21 cellular contexts compared by ENCODE assay signal in the genomic region with DNA sequence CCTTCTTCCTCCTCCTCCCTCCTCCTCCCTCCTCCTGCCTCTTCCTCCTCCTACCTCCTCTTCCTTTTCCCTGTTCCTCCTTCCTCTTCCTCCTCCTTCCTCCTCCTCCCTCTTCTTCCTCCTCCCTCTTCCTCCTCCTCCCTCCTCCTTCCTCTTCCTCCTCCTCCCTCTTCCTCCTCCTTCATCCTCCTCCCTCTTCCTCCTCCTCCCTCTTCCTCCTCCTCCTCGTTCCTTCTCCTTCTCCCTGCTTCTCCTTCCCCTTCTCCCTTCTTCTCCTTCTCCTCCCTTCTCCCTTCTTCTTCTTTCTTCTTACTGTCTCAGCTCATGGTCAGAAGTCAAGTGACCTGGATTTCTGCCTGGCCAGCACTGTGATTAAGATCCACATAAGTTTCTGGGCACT. TPM values are rescaled to one million over a fixed set of nuclear protein-coding genes. Genes with fewer than 3 reads are reported as not detected.
DNase-seq lines count a peak whose midpoint lies in the region; ATAC-seq and TF ChIP-seq lines count a peak whose summit lies in the region.
"Had no signal": no experiment of that assay in that cellular context is flagged by ENCODE, and none has a peak within 500 bp of the region (broad histone marks: within the 10 kb centered on the region; RNA-seq: fewer than 3 reads in every experiment).

No MANE protein-coding gene starts in this region.

- H3K4me3 ChIP-seq in HEK293 (ENCODE audit: low read depth, low read length) (no peak overlapping the region), fibroblast of the aortic adventitia (ENCODE audit: low read depth, low read length) (no peak overlapping the region), gastrocnemius medialis (no peak overlapping the region)
- H3K4me3 ChIP-seq: GM23248, HAP-1 had no signal

- no peak for ATAC-seq in WTC11
- no peak for ATAC-seq in gastrocnemius medialis
- no peak for ATAC-seq in HG02970 (IDR thresholded peaks at IDR 0.05; ENCODE audit: low FRiP score, unreplicated experiment)
- ATAC-seq in stimulated activated naive CD8-positive, alpha-beta T cell treated with anti-CD3 and anti-CD28 coated beads, Interleukin-15, amount 100 ng/mL, for 72 hours: no peak

- TF ChIP-seq CTCF in HEK293 (tag by site-specific recombination; IDR thresholded peaks at IDR 0.05): no peak
- TF ChIP-seq CTCF in WTC11 (IDR thresholded peaks at IDR 0.05): no peak
- TF ChIP-seq CTCF in fibroblast of the aortic adventitia (IDR thresholded peaks at IDR 0.05; ENCODE audit: insufficient read depth, low read length): no peak
- no peak for TF ChIP-seq CTCF in gastrocnemius medialis (IDR thresholded peaks at IDR 0.05 in 4 of 5, conservative IDR thresholded peaks at IDR 0.05 in 1 of 5)

- H3K9me3 ChIP-seq in HEK293 (ENCODE audit: control insufficient read depth, insufficient read depth, low read depth, low read length) (no peaks in the 10 kb centered on the region), gastrocnemius medialis (no peaks in the 10 kb centered on the region)
- H3K9me3 ChIP-seq: HAP-1 had no signal

- no peaks in the 10 kb centered on the region for H3K36me3 Mint-ChIP-seq in WTC11

- intact Hi-C loops in gastrocnemius medialis (cut with DNase I; ENCODE audit: low total_unique reads): no loop called here

- TF ChIP-seq POLR2A in gastrocnemius medialis (IDR thresholded peaks at IDR 0.05): no peak

- H3K27me3 ChIP-seq in gastrocnemius medialis: no peaks in the 10 kb centered on the region

- no peak overlapping the region for H3K27ac Mint-ChIP-seq in WTC11
- H3K27ac Mint-ChIP-seq in stimulated activated naive CD8-positive, alpha-beta T cell treated with anti-CD3 and anti-CD28 coated beads, Interleukin-15, amount 100 ng/mL, for 72 hours: no peak overlapping the region
- H3K27ac Mint-ChIP-seq: CD4-positive, alpha-beta T cell had no signal

- POLR2A ChIA-PET in HEK293 (lab: Yijun Ruan, JAX): no interaction called here
- POLR2A ChIA-PET in WTC11 (lab: Charles Lee): no interaction called here

- DNase-seq in WTC11 (ENCODE audit: low spot score) (no peak), fibroblast of the aortic adventitia (ENCODE audit: low read depth) (peak; percentile 9), stromal cell of bone marrow (ENCODE audit: low read depth) (peak; percentile 13), gastrocnemius medialis (no peak), activated T-cell treated with anti-CD3 and anti-CD28 coated beads for 4 hours (no peak)
- no peak for DNase-seq in stimulated activated naive CD8-positive, alpha-beta T cell treated with anti-CD3 and anti-CD28 coated beads, Interleukin-15, amount 100 ng/mL, for 72 hours
- DNase-seq: ACHN; AML-193; Caco-2; CD4-positive, alpha-beta T cell; DMS153; DMS79; GDM1; GM23248 had no signal

- no peaks in the 10 kb centered on the region; the same call in 1 of the 2 replicates for H3K27me3 Mint-ChIP-seq in WTC11 (ENCODE audit: low read depth)
- peaks cover 9% of the 10 kb centered on the region for H3K27me3 Mint-ChIP-seq in stimulated activated naive CD8-positive, alpha-beta T cell treated with anti-CD3 and anti-CD28 coated beads, Interleukin-15, amount 100 ng/mL, for 72 hours

- H3K4me1 Mint-ChIP-seq in WTC11: no peaks in the 10 kb centered on the region
- no peaks in the 10 kb centered on the region for H3K4me1 Mint-ChIP-seq in stimulated activated naive CD8-positive, alpha-beta T cell treated with anti-CD3 and anti-CD28 coated beads, Interleukin-15, amount 100 ng/mL, for 72 hours

- no peaks in the 10 kb centered on the region for H3K4me1 ChIP-seq in HEK293 (ENCODE audit: control insufficient read depth, insufficient read depth, low read length)
- no peaks in the 10 kb centered on the region for H3K4me1 ChIP-seq in gastrocnemius medialis
- H3K4me1 ChIP-seq: Caco-2, HAP-1 had no signal

- CTCF ChIA-PET in HEK293 (lab: Yijun Ruan, JAX) (interaction anchor here (0.6 to 1.2 kb wide), 2 partner anchors 471 to 557 kb away, joined by 3 to 5 read pairs; no protein-coding TSS in a partner anchor), WTC11 (lab: Charles Lee) (no interaction called here)

- in situ Hi-C loops in gastrocnemius medialis (cut with MboI; ENCODE audit: low sequenced_read_pairs in 4 of 4): no loop called here

- H3K36me3 ChIP-seq in HEK293 (ENCODE audit: control insufficient read depth in 2 of 2, insufficient read depth in 1 of 2, low read length in 2 of 2) (no peaks in the 10 kb centered on the region), gastrocnemius medialis (no peaks in the 10 kb centered on the region)
- H3K36me3 ChIP-seq: HAP-1 had no signal

- peaks cover 5% of the 10 kb centered on the region; the same call in 1 of the 2 replicates for H3K9me3 Mint-ChIP-seq in WTC11
- H3K9me3 Mint-ChIP-seq in stimulated activated naive CD8-positive, alpha-beta T cell treated with anti-CD3 and anti-CD28 coated beads, Interleukin-15, amount 100 ng/mL, for 72 hours: no peaks in the 10 kb centered on the region
- H3K9me3 Mint-ChIP-seq: CD4-positive, alpha-beta T cell had no signal

- H3K27ac ChIP-seq in HEK293 (ENCODE audit: extremely low read depth, low read depth, low read length) (no peak overlapping the region), gastrocnemius medialis (no peak overlapping the region)
- H3K27ac ChIP-seq: C4-2B, GM23248 had no signal

- H3K4me3 Mint-ChIP-seq in WTC11: no peak overlapping the region
- H3K4me3 Mint-ChIP-seq in stimulated activated naive CD8-positive, alpha-beta T cell treated with anti-CD3 and anti-CD28 coated beads, Interleukin-15, amount 100 ng/mL, for 72 hours: no peak overlapping the region
- H3K4me3 Mint-ChIP-seq: CD4-positive, alpha-beta T cell had no signal

TF ChIP-seq in HEK293, 187 proteins besides CTCF, POLR2A, EP300 and RAD21 (continues in another document):
- TF ChIP-seq SP7 (tag by site-specific recombination; IDR thresholded peaks at IDR 0.05): no peak
- no peak for TF ChIP-seq KLF9 (tag by site-specific recombination; IDR thresholded peaks at IDR 0.05; ENCODE audit: low read depth)
- no peak for TF ChIP-seq ZNF544 (tag by site-specific recombination; IDR thresholded peaks at IDR 0.05)
- TF ChIP-seq, protein P1, sequence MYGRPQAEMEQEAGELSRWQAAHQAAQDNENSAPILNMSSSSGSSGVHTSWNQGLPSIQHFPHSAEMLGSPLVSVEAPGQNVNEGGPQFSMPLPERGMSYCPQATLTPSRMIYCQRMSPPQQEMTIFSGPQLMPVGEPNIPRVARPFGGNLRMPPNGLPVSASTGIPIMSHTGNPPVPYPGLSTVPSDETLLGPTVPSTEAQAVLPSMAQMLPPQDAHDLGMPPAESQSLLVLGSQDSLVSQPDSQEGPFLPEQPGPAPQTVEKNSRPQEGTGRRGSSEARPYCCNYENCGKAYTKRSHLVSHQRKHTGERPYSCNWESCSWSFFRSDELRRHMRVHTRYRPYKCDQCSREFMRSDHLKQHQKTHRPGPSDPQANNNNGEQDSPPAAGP (tag by site-specific recombination; IDR thresholded peaks at IDR 0.05): no peak
- TF ChIP-seq, protein P2, sequence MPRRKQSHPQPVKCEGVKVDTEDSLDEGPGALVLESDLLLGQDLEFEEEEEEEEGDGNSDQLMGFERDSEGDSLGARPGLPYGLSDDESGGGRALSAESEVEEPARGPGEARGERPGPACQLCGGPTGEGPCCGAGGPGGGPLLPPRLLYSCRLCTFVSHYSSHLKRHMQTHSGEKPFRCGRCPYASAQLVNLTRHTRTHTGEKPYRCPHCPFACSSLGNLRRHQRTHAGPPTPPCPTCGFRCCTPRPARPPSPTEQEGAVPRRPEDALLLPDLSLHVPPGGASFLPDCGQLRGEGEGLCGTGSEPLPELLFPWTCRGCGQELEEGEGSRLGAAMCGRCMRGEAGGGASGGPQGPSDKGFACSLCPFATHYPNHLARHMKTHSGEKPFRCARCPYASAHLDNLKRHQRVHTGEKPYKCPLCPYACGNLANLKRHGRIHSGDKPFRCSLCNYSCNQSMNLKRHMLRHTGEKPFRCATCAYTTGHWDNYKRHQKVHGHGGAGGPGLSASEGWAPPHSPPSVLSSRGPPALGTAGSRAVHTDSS (tag by site-specific recombination; IDR thresholded peaks at IDR 0.05): peak; percentile 39; the same call in 1 of the 2 replicates

TF ChIP-seq in WTC11, 78 proteins besides CTCF, POLR2A, EP300 and RAD21:
- no peak for TF ChIP-seq ZBTB21 (CRISPR knock-in tag; IDR thresholded peaks at IDR 0.05; ENCODE audit: borderline replicate concordance)
- TF ChIP-seq, protein P3, sequence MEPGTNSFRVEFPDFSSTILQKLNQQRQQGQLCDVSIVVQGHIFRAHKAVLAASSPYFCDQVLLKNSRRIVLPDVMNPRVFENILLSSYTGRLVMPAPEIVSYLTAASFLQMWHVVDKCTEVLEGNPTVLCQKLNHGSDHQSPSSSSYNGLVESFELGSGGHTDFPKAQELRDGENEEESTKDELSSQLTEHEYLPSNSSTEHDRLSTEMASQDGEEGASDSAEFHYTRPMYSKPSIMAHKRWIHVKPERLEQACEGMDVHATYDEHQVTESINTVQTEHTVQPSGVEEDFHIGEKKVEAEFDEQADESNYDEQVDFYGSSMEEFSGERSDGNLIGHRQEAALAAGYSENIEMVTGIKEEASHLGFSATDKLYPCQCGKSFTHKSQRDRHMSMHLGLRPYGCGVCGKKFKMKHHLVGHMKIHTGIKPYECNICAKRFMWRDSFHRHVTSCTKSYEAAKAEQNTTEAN (CRISPR knock-in tag; IDR thresholded peaks at IDR 0.05): no peak
- TF ChIP-seq ZNF263 (CRISPR knock-in tag; IDR thresholded peaks at IDR 0.05; ENCODE audit: low read depth): 0 out of 2 replicates have a peak, but pooled peaks have one; percentile 36
TF ChIP-seq in WTC11: peak in this region for 1.

RNA-seq across cellular contexts. Expression of a gene that starts 7.7 kb away (rescaled TPM):
- total RNA-seq in WTC11 (2021): 0.53 to 0.68 TPM (median 0.62 TPM) in 3 replicates
- under 0.01 and 0.08 TPM in 2 replicates for total RNA-seq in fibroblast of the aortic adventitia (ENCODE audit: low replicate concordance)
- not detected for total RNA-seq in gastrocnemius medialis
- total RNA-seq: A172; Caco-2; CD4-positive, alpha-beta T cell; Daoy; GM23248; H4 had no signal

Comparison
In these comparisons a context has a peak if more than half of its experiments do, and no peak if none do; other contexts are left out.
1. DNase-seq: peak in fibroblast of the aortic adventitia (single experiment) and stromal cell of bone marrow (single experiment); none in WTC11 (single experiment), gastrocnemius medialis (0 of 2), activated T-cell treated with anti-CD3 and anti-CD28 coated beads for 4 hours (single experiment) and stimulated activated naive CD8-positive, alpha-beta T cell treated with anti-CD3 and anti-CD28 coated beads, Interleukin-15, amount 100 ng/mL, for 72 hours (0 of 2).